Comparison of ENCODE assay signal across 8 cellular contexts in genomic region chr2:64865831-64866146, GRCh38.
DNase-seq lines count a peak whose midpoint lies in the region; ATAC-seq and TF ChIP-seq lines count a peak whose summit lies in the region.

No MANE protein-coding gene starts in this region.

- POLR2A ChIA-PET in AG04449 (lab: Yijun Ruan, JAX), result no interaction called here
- POLR2A ChIA-PET in CD4-positive, alpha-beta memory T cell (lab: Charles Lee; ENCODE audit: partially characterized antibody), result no interaction called here

- H3K9ac ChIP-seq in HUES6 (ENCODE audit: low read length), result no peak overlapping the region
- no peak overlapping the region for H3K9ac ChIP-seq in neural progenitor cell

- no peaks in the 10 kb centered on the region for H4K20me1 ChIP-seq in neural progenitor cell (ENCODE audit: low read depth)

- H3K79me2 ChIP-seq in neural progenitor cell (ENCODE audit: low read depth), result no peaks in the 10 kb centered on the region

- peak overlapping the region; percentile 62 for H2AFZ ChIP-seq in neural progenitor cell (replicated peaks)

- peaks cover 2% of the 10 kb centered on the region for H3K27me3 Mint-ChIP-seq in neural progenitor cell (ENCODE audit: insufficient read depth, low read depth)
- peaks cover 2 to 3% of the 10 kb centered on the region in 2 donors for H3K27me3 Mint-ChIP-seq in CD4-positive, alpha-beta memory T cell

- no peaks in the 10 kb centered on the region for H3K36me3 Mint-ChIP-seq in neural progenitor cell
- no peaks in the 10 kb centered on the region for H3K36me3 Mint-ChIP-seq in CD4-positive, alpha-beta memory T cell

- DNase-seq in AG04449 (ENCODE audit: low read depth, low spot score), result no peak
- no peak for DNase-seq in choroid plexus epithelial cell (ENCODE audit: low read depth)
- no peak for DNase-seq in neural progenitor cell (ENCODE audit: low spot score)
- no peak for DNase-seq in CD4-positive, alpha-beta memory T cell
- no peak for DNase-seq in NCI-H128 (lab: John Stamatoyannopoulos, UW; ENCODE audit: unreplicated experiment)
- no peak for DNase-seq in NCI-H69 (lab: John Stamatoyannopoulos, UW)

- H3K27me3 ChIP-seq in HUES6 (ENCODE audit: control insufficient read depth, insufficient read depth, low read length) (peaks cover 50% of the 10 kb centered on the region), neural progenitor cell (peaks cover 12% of the 10 kb centered on the region)
- no peaks in the 10 kb centered on the region for H3K27me3 ChIP-seq in CD4-positive, alpha-beta memory T cell (ENCODE audit: insufficient read depth, low read length)

- intact Hi-C loops in CD4-positive, alpha-beta memory T cell (cut with micrococcal nuclease), result loop anchor here (1.0 to 2.0 kb wide), 8 partner anchors 35 to 534 kb away; partner anchors contain the start of gene AFTPH

- H3K36me3 ChIP-seq in HUES6 (ENCODE audit: control insufficient read depth, insufficient read depth, low read length) (no peaks in the 10 kb centered on the region), neural progenitor cell (no peaks in the 10 kb centered on the region)
- no peaks in the 10 kb centered on the region for H3K36me3 ChIP-seq in CD4-positive, alpha-beta memory T cell (ENCODE audit: insufficient read depth, low read length)

- H3K4me1 ChIP-seq in HUES6 (ENCODE audit: control insufficient read depth, insufficient read depth, low read length), result peaks cover 11% of the 10 kb centered on the region
- no peaks in the 10 kb centered on the region for H3K4me1 ChIP-seq in neural progenitor cell
- peaks cover 10% of the 10 kb centered on the region for H3K4me1 ChIP-seq in CD4-positive, alpha-beta memory T cell (ENCODE audit: insufficient read depth, low read length)

- H3K4me1 Mint-ChIP-seq in neural progenitor cell, result peaks cover 11% of the 10 kb centered on the region
- peaks cover 0 to 3% (median under 1%) of the 10 kb centered on the region in 4 donors for H3K4me1 Mint-ChIP-seq in CD4-positive, alpha-beta memory T cell

- H3F3A ChIP-seq in neural progenitor cell (ENCODE audit: low read depth), result peaks cover 28% of the 10 kb centered on the region

- peak overlapping the region; percentile 50 for H3K4me3 ChIP-seq in AG04449 (ENCODE audit: low read depth, low read length)
- H3K4me3 ChIP-seq in HUES6 (ENCODE audit: low read depth, low read length), result peak overlapping the region; percentile 44
- peak overlapping the region; percentile 26 for H3K4me3 ChIP-seq in choroid plexus epithelial cell (ENCODE audit: low read depth, low read length)
- H3K4me3 ChIP-seq in neural progenitor cell, result no peak overlapping the region
- no peak overlapping the region for H3K4me3 ChIP-seq in CD4-positive, alpha-beta memory T cell (ENCODE audit: low read length in 2 of 2)

- H3K27ac Mint-ChIP-seq in neural progenitor cell, result no peak overlapping the region
- H3K27ac Mint-ChIP-seq in CD4-positive, alpha-beta memory T cell, result peak overlapping the region in 1 of 7 donors; percentile 36

- ATAC-seq in HG02938 (IDR thresholded peaks at IDR 0.05; ENCODE audit: unreplicated experiment), result no peak

- no peaks in the 10 kb centered on the region for H3K9me3 ChIP-seq in HUES6 (ENCODE audit: control insufficient read depth, insufficient read depth, low read depth, low read length)
- H3K9me3 ChIP-seq in neural progenitor cell (ENCODE audit: low read depth), result no peaks in the 10 kb centered on the region
- no peaks in the 10 kb centered on the region for H3K9me3 ChIP-seq in CD4-positive, alpha-beta memory T cell (ENCODE audit: control insufficient read depth in 1 of 2, low read length in 2 of 2)

- no peak overlapping the region for H3K27ac ChIP-seq in HUES6 (ENCODE audit: low read depth, low read length)
- no peak overlapping the region for H3K27ac ChIP-seq in neural progenitor cell
- H3K27ac ChIP-seq in CD4-positive, alpha-beta memory T cell (ENCODE audit: low read depth, low read length), result no peak overlapping the region

- CTCF ChIA-PET in AG04449 (lab: Yijun Ruan, JAX), result no interaction called here
- CTCF ChIA-PET in CD4-positive, alpha-beta memory T cell (lab: Charles Lee; ENCODE audit: partially characterized antibody), result no interaction called here

- no peak for TF ChIP-seq CTCF in AG04449 (IDR thresholded peaks at IDR 0.05; ENCODE audit: insufficient read depth, low read length, missing control alignments)
- no peak for TF ChIP-seq CTCF in choroid plexus epithelial cell (conservative IDR thresholded peaks at IDR 0.05; ENCODE audit: low read depth, low read length)
- no peak for TF ChIP-seq CTCF in neural progenitor cell (IDR thresholded peaks at IDR 0.05)

- H3K4me2 ChIP-seq in neural progenitor cell, result peak overlapping the region; percentile 77

- H3K4me3 Mint-ChIP-seq in neural progenitor cell, result no peak overlapping the region
- H3K4me3 Mint-ChIP-seq in CD4-positive, alpha-beta memory T cell, result peak overlapping the region in 2 of 8 donors; percentile 15 to 22

- H3K9me3 Mint-ChIP-seq in neural progenitor cell, result no peaks in the 10 kb centered on the region
- H3K9me3 Mint-ChIP-seq in CD4-positive, alpha-beta memory T cell, result no peaks in the 10 kb centered on the region

Comparison
In these comparisons a context has a peak if more than half of its experiments do, and no peak if none do; other contexts are left out.
1. H3K4me3 ChIP-seq: peak in AG04449 (single experiment), HUES6 (single experiment) and choroid plexus epithelial cell (single experiment); none in neural progenitor cell (single experiment) and CD4-positive, alpha-beta memory T cell (0 of 2).